ENCODE assay signal across 8 cellular contexts in the genomic region with DNA sequence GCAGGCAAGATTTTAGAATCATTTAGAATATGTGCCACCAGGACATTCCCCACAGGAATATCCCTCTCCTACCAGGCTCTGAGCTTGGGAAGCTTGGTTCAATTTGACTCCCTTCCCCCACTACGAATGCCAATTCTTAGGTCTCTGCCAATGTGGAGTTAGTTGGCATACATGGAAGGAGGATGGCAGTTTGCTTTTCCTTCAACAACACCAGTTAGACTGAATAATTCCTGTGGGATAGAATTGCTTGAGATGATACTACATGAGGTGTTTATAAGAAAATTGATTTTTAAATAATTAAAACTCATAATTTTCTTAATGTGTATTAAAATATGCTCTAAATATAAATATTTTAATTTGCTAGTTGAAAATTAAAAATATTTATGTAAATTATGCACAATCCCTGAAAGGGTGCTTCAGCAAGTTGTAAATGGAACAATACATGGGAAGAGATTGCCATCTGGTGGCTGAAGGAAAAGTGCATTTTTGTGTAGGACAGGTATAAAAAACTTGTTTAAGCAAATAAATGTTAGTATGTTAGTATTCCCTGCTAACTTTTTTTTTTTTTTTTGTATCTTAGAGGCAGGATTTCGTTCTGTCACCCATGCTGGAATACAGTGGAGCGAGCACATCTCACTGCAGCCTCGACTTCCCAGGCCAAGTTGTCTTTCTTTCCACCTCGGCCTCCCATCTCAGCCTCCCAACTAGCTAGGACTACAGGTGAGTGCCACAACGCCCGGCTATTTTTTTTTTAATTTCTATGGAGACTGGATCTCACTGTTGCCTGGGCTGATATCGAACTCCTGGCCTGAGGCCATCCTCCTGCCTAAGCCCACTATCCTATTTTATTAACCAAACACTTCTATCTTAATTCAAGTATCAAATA. TPM values are rescaled to one million over a fixed set of nuclear protein-coding genes. Genes with fewer than 3 reads are reported as not detected.
DNase-seq lines count a peak whose midpoint lies in the region; ATAC-seq and TF ChIP-seq lines count a peak whose summit lies in the region.

No MANE protein-coding gene starts in this region.

- H4K20me1 ChIP-seq in OCI-LY3 (ENCODE audit: insufficient read depth, low read length) (no peaks in the 10 kb centered on the region), hepatocyte (ENCODE audit: insufficient read depth, poor library complexity, severe bottlenecking) (no peaks in the 10 kb centered on the region)

- no peaks in the 10 kb centered on the region for H3K36me3 ChIP-seq in OCI-LY3 (replicated peaks; ENCODE audit: low read depth, low read length)
- no peaks in the 10 kb centered on the region for H3K36me3 ChIP-seq in ascending aorta
- no peaks in the 10 kb centered on the region for H3K36me3 ChIP-seq in hepatocyte (replicated peaks; ENCODE audit: insufficient read depth, low read depth)
- no peaks in the 10 kb centered on the region for H3K36me3 ChIP-seq in MG63

- H3K4me2 ChIP-seq in OCI-LY3 (ENCODE audit: low read length) (no peak overlapping the region), hepatocyte (no peak overlapping the region)

- ATAC-seq in HG03025 (IDR thresholded peaks at IDR 0.05; ENCODE audit: low FRiP score, unreplicated experiment): peak; percentile 61

- no peak overlapping the region for H3K9ac ChIP-seq in OCI-LY3 (ENCODE audit: low read length)

- WGBS in hepatocyte (ENCODE audit: low lambda C conversion rate, missing lambda C conversion rate): 39% methylated on average over 8 of the region's 8 CpGs

- no peak overlapping the region for H2AFZ ChIP-seq in OCI-LY3 (ENCODE audit: low read depth, low read length)
- peak overlapping the region; percentile 14 for H2AFZ ChIP-seq in hepatocyte

- H3K4me1 ChIP-seq in OCI-LY3 (ENCODE audit: low read length) (no peaks in the 10 kb centered on the region), ascending aorta (peaks cover 0 to 3% of the 10 kb centered on the region in 2 donors), hepatocyte (ENCODE audit: insufficient read depth) (peaks cover 8% of the 10 kb centered on the region)

- H3K79me2 ChIP-seq in OCI-LY3 (ENCODE audit: low read length) (no peaks in the 10 kb centered on the region), hepatocyte (no peaks in the 10 kb centered on the region)

- DNase-seq in activated CD8-positive, alpha-beta memory T cell treated with anti-CD3 and anti-CD28 coated beads for 4 hours (ENCODE audit: low read depth in 2 of 2): peak; percentile 6 to 8
- DNase-seq in activated CD8-positive, alpha-beta memory T cell treated with anti-CD3 and anti-CD28 coated beads, Interleukin-2, amount 50 U/mL, for 48 hours: no peak
- DNase-seq in ascending aorta (ENCODE audit: low spot score in 2 of 2): peak in 1 of 2 donors; percentile 77
- DNase-seq in hepatocyte (ENCODE audit: low spot score): peak; percentile 68
- peak; percentile 68 for DNase-seq in smooth muscle cell of the brain vasculature (ENCODE audit: low read depth, low spot score)
- DNase-seq in MG63: no peak

- peak; percentile 73 for TF ChIP-seq CTCF in OCI-LY3 (IDR thresholded peaks at IDR 0.05; ENCODE audit: low read depth, low read length)
- TF ChIP-seq CTCF in ascending aorta (IDR thresholded peaks at IDR 0.05): peak; percentile 71 to 84 (median 80)
- TF ChIP-seq CTCF in hepatocyte (IDR thresholded peaks at IDR 0.05; ENCODE audit: poor library complexity): peak; percentile 96

- H3K9me2 ChIP-seq in hepatocyte (replicated peaks; ENCODE audit: insufficient read depth): no peaks in the 10 kb centered on the region

- H3K27me3 ChIP-seq in OCI-LY3 (ENCODE audit: low read depth, low read length): no peaks in the 10 kb centered on the region
- no peaks in the 10 kb centered on the region for H3K27me3 ChIP-seq in ascending aorta
- H3K27me3 ChIP-seq in hepatocyte: no peaks in the 10 kb centered on the region
- no peaks in the 10 kb centered on the region for H3K27me3 ChIP-seq in MG63

- no peak overlapping the region for H3K4me3 ChIP-seq in OCI-LY3 (ENCODE audit: low read length)
- no peak overlapping the region for H3K4me3 ChIP-seq in ascending aorta
- no peak overlapping the region for H3K4me3 ChIP-seq in hepatocyte
- H3K4me3 ChIP-seq in MG63: no peak overlapping the region

- H3K9me3 ChIP-seq in OCI-LY3 (ENCODE audit: insufficient read depth, low read length) (no peaks in the 10 kb centered on the region), ascending aorta (no peaks in the 10 kb centered on the region), hepatocyte (ENCODE audit: low read depth) (no peaks in the 10 kb centered on the region), MG63 (no peaks in the 10 kb centered on the region)

- no peak overlapping the region for H3K27ac ChIP-seq in OCI-LY3 (ENCODE audit: low read length)
- H3K27ac ChIP-seq in ascending aorta: no peak overlapping the region
- no peak overlapping the region for H3K27ac ChIP-seq in hepatocyte

- intact Hi-C loops in ascending aorta (cut with DNase I): loop anchor here (1.0 to 10.0 kb wide), 3 partner anchors 266 to 582 kb away; no protein-coding TSS in a partner anchor

RNA-seq across cellular contexts. Expression of a gene that starts 25.8 kb away (rescaled TPM):
- total RNA-seq in ascending aorta: 17.1 TPM
- 133 and 154 TPM in 2 replicates for total RNA-seq in hepatocyte
- polyA plus RNA-seq in hepatocyte: 198 and 202 TPM in 2 replicates
- total RNA-seq in MG63 (2014; rRNA removed; shearing (Covaris generic); ENCODE audit: low replicate concordance): 261 and 422 TPM in 2 replicates

RNA-seq across cellular contexts. Expression of a gene that starts 54.8 kb away (rescaled TPM):
- total RNA-seq in ascending aorta (5.6 TPM), hepatocyte (64.7 and 66.2 TPM in 2 replicates)
- polyA plus RNA-seq in hepatocyte: 50.6 and 57.2 TPM in 2 replicates
- 45.5 and 97.3 TPM in 2 replicates for total RNA-seq in MG63 (2014; rRNA removed; shearing (Covaris generic); ENCODE audit: low replicate concordance)

Comparison
In these comparisons a context has a peak if more than half of its experiments do, and no peak if none do; other contexts are left out.
1. DNase-seq: peak in activated CD8-positive, alpha-beta memory T cell treated with anti-CD3 and anti-CD28 coated beads for 4 hours (2 of 2), hepatocyte (single experiment) and smooth muscle cell of the brain vasculature (single experiment); none in activated CD8-positive, alpha-beta memory T cell treated with anti-CD3 and anti-CD28 coated beads, Interleukin-2, amount 50 U/mL, for 48 hours (single experiment) and MG63 (single experiment).
2. Peak in every context shown above with its lines, with median percentiles within 50 percentile points of each other: CTCF ChIP-seq.